Comparison of ENCODE assay signal across 8 cellular contexts in the genomic region with DNA sequence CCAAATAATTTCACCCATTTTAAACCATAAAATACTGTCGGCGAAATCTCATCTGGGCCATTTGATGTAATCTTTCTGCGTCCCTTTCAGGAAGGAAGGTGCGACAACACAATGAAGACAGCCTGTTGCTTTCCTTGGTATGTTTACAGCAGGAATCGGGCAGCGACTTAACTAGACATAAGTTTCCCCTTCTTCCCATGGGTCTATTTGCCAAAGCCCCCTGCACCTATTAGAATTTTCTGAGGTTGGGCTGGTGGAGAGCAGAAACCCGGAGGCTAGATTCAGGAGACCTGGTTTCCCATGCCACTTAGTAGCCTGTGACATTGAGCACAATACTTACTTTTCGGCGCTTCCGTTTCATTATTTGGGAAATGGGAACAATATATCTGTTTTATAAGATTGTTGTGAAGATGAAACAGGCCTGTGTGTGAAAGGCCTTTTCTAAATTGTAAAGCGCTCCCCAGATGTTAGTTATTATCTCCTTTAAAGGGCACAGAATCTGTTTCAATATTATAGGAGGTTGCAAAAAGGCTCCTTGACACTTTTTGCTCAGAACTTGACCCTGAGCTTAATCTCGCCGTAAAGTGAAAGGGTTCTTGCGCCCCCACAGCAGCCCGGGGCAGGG. TPM values are rescaled to one million over a fixed set of nuclear protein-coding genes. Genes with fewer than 3 reads are reported as not detected.
DNase-seq lines count a peak whose midpoint lies in the region; ATAC-seq and TF ChIP-seq lines count a peak whose summit lies in the region.

No MANE protein-coding gene starts in this region.

- peak overlapping the region; percentile 84 for H3K4me3 Mint-ChIP-seq in chondrocyte (ENCODE audit: unreplicated experiment)

- ATAC-seq in HG02798 (IDR thresholded peaks at IDR 0.05; ENCODE audit: poor library complexity, unreplicated experiment) (no peak), GM18520 (IDR thresholded peaks at IDR 0.05; ENCODE audit: unreplicated experiment) (no peak)

- TF ChIP-seq CTCF in chondrocyte (IDR thresholded peaks at IDR 0.05): no peak

- DNase-seq in ELF-1 (ENCODE audit: low read depth, low spot score) (peak; percentile 62), NCI-H748 treated with DMSO at 0.1 percent for 48 hours (lab: John Stamatoyannopoulos, UW) (peak; percentile 13), chondrocyte (ENCODE audit: low spot score) (no peak), GF-D8 (lab: John Stamatoyannopoulos, UW) (no peak)
- DNase-seq in stimulated activated CD4-positive, alpha-beta T cell treated with anti-CD3 and anti-CD28 coated beads, Interleukin-4, amount 100 ng/mL, for 24 hours: no peak

- H3K4me3 ChIP-seq in mononuclear cell (ENCODE audit: low read length): peak overlapping the region; percentile 78

- peak overlapping the region; percentile 93 for H3K27ac Mint-ChIP-seq in chondrocyte (ENCODE audit: unreplicated experiment)

- peaks cover 39% of the 10 kb centered on the region for H3K4me1 ChIP-seq in mononuclear cell (ENCODE audit: insufficient read depth, low read length)

- no peaks in the 10 kb centered on the region for H3K27me3 Mint-ChIP-seq in chondrocyte (ENCODE audit: low read depth)

- peaks cover 31% of the 10 kb centered on the region for H3K4me1 Mint-ChIP-seq in chondrocyte (ENCODE audit: low read depth)

- H3K9me3 Mint-ChIP-seq in chondrocyte (ENCODE audit: low read depth): no peaks in the 10 kb centered on the region

- peaks cover 1% of the 10 kb centered on the region for H3K36me3 Mint-ChIP-seq in chondrocyte (ENCODE audit: low read depth)

- H3K9me3 ChIP-seq in mononuclear cell (ENCODE audit: low read depth, low read length): no peaks in the 10 kb centered on the region

- H3K27me3 ChIP-seq in mononuclear cell (ENCODE audit: insufficient read depth, low read length): no peaks in the 10 kb centered on the region

RNA-seq across cellular contexts. Expression of gene AFF1, which starts 0.6 kb away (rescaled TPM):
- total RNA-seq in chondrocyte (25.9 to 41.0 TPM (median 28.5 TPM) in 3 replicates), mononuclear cell (31.7 TPM)

RNA-seq across cellular contexts. Expression of gene C4orf36, which starts 42.0 kb away (rescaled TPM):
- total RNA-seq in chondrocyte (0.60 TPM in 1 of 3 replicates, not detected in the others), mononuclear cell (not detected)

Comparison
In these comparisons a context has a peak if more than half of its experiments do, and no peak if none do; other contexts are left out.
1. DNase-seq: peak in ELF-1 (single experiment) and NCI-H748 treated with DMSO at 0.1 percent for 48 hours (single experiment); none in chondrocyte (single experiment), GF-D8 (single experiment) and stimulated activated CD4-positive, alpha-beta T cell treated with anti-CD3 and anti-CD28 coated beads, Interleukin-4, amount 100 ng/mL, for 24 hours (single experiment).